In genomic region chr6:27772261-27773001, GRCh38 we compare ENCODE assay signal across 1 cellular context.
TF ChIP-seq lines count a peak whose summit lies in the region.

No MANE protein-coding gene starts in this region.

TF ChIP-seq in K562, 482 proteins besides CTCF, POLR2A, EP300 and RAD21 (continued from another document and continues in another):
- TF ChIP-seq CREB1 (IDR thresholded peaks at IDR 0.05) (0 out of 2 replicates have a peak, but pooled peaks have one; percentile 8), CREB1 (CRISPR knock-in tag; IDR thresholded peaks at IDR 0.05) (no peak; the same call in 1 of the 2 replicates), RBM39 (optimal IDR thresholded peaks at IDR 0.05; ENCODE audit: low read depth, low read length) (no peak), BCOR (IDR thresholded peaks at IDR 0.05) (peak; percentile 67), ZNF124 (CRISPR knock-in tag; IDR thresholded peaks at IDR 0.05) (no peak), MCM3 (IDR thresholded peaks at IDR 0.05) (no peak), ETV5 (CRISPR knock-in tag; IDR thresholded peaks at IDR 0.05; ENCODE audit: low read depth) (peak; percentile 91), ETV1 (tag; conservative IDR thresholded peaks at IDR 0.05; ENCODE audit: low read depth) (peak; percentile 89), SMAD4 (CRISPR knock-in tag; conservative IDR thresholded peaks at IDR 0.05) (peak; percentile 86), TSC22D4 (tag; IDR thresholded peaks at IDR 0.05) (no peak), RBM34 (IDR thresholded peaks at IDR 0.05; ENCODE audit: borderline replicate concordance, insufficient read depth, low read length) (no peak), TBP (optimal IDR thresholded peaks at IDR 0.05; ENCODE audit: low read depth, low read length) (peak; percentile 52), ZNF280B (CRISPR knock-in tag; IDR thresholded peaks at IDR 0.05) (no peak), C11orf30 (IDR thresholded peaks at IDR 0.05; ENCODE audit: low read depth) (peak; percentile 97), MAZ (CRISPR knock-in tag; conservative IDR thresholded peaks at IDR 0.05 in 1 of 2, IDR thresholded peaks at IDR 0.05 in 1 of 2) (peak; percentile 69 to 79), ZNF592 (IDR thresholded peaks at IDR 0.05) (peak; percentile 99), MYBL2 (IDR thresholded peaks at IDR 0.05; ENCODE audit: low read depth) (no peak), MYBL2 (CRISPR knock-in tag; IDR thresholded peaks at IDR 0.05; ENCODE audit: borderline replicate concordance) (no peak), ZNF830 (CRISPR knock-in tag; IDR thresholded peaks at IDR 0.05) (no peak), JUND (IDR thresholded peaks at IDR 0.05; ENCODE audit: borderline replicate concordance, low read depth, low read length) (peak; percentile 68), JUND (tag; IDR thresholded peaks at IDR 0.05; ENCODE audit: borderline replicate concordance, low read depth, low read length) (peak; percentile 62; the same call in 1 of the 3 replicates), ZNF354B (CRISPR knock-in tag; IDR thresholded peaks at IDR 0.05) (no peak), ETS1 (conservative IDR thresholded peaks at IDR 0.05; ENCODE audit: control insufficient read depth, low read depth, low read length) (peak; percentile 87), TFAP4 (CRISPR knock-in tag; IDR thresholded peaks at IDR 0.05; ENCODE audit: borderline replicate concordance) (peak; percentile 99), RERE (CRISPR knock-in tag; IDR thresholded peaks at IDR 0.05; ENCODE audit: borderline replicate concordance) (no peak), NCOA2 (IDR thresholded peaks at IDR 0.05; ENCODE audit: partially characterized antibody in 2 of 2) (no peak), ZNF398 (CRISPR knock-in tag; IDR thresholded peaks at IDR 0.05) (no peak), MAFF (IDR thresholded peaks at IDR 0.05; ENCODE audit: low read length) (peak; percentile 61; the same call in 1 of the 2 replicates), CAMTA2 (CRISPR knock-in tag; conservative IDR thresholded peaks at IDR 0.05) (no peak), SMARCC2 (IDR thresholded peaks at IDR 0.05; ENCODE audit: low read depth) (peak; percentile 47; the same call in 1 of the 2 replicates), ZNF24 (IDR thresholded peaks at IDR 0.05) (peak; percentile 78), JUNB (CRISPR knock-in tag; conservative IDR thresholded peaks at IDR 0.05) (no peak), ZNF133 (CRISPR knock-in tag; IDR thresholded peaks at IDR 0.05) (no peak), SAP30 (IDR thresholded peaks at IDR 0.05; ENCODE audit: borderline replicate concordance, insufficient read depth, low read depth, low read length, poor library complexity, severe bottlenecking) (no peak), STAT5A (IDR thresholded peaks at IDR 0.05; ENCODE audit: borderline replicate concordance, low read length) (no peak), CEBPZ (IDR thresholded peaks at IDR 0.05; ENCODE audit: borderline replicate concordance, low read depth, low read length) (no peak; the same call in 1 of the 2 replicates), MTA3 (IDR thresholded peaks at IDR 0.05; ENCODE audit: borderline replicate concordance) (0 out of 2 replicates have a peak, but pooled peaks have one; percentile 82), NR1H2 (CRISPR knock-in tag; IDR thresholded peaks at IDR 0.05) (no peak), EWSR1 (IDR thresholded peaks at IDR 0.05; ENCODE audit: borderline replicate concordance, low read depth, partially characterized antibody) (no peak), ZBED1 (IDR thresholded peaks at IDR 0.05) (no peak), POLR2G (IDR thresholded peaks at IDR 0.05; ENCODE audit: low read depth, low read length) (0 out of 2 replicates have a peak, but pooled peaks have one; percentile 25), FOXK1 (CRISPR knock-in tag; IDR thresholded peaks at IDR 0.05; ENCODE audit: borderline replicate concordance) (0 out of 2 replicates have a peak, but pooled peaks have one; percentile 65), TRIM28 (IDR thresholded peaks at IDR 0.05) (no peak), ZBTB12 (CRISPR knock-in tag; IDR thresholded peaks at IDR 0.05) (no peak), BACH1 (tag; IDR thresholded peaks at IDR 0.05) (peak; percentile 67), ZFP1 (CRISPR knock-in tag; IDR thresholded peaks at IDR 0.05) (no peak), ZNF253 (CRISPR knock-in tag; conservative IDR thresholded peaks at IDR 0.05) (no peak)
